ENCODE assay signal across 19 cellular contexts in genomic region chr7:119197172-119197871, GRCh38.
DNase-seq lines count a peak whose midpoint lies in the region; ATAC-seq, FAIRE-seq and TF ChIP-seq lines count a peak whose summit lies in the region.
"Had no signal": no experiment of that assay in that cellular context is flagged by ENCODE, and none has a peak within 500 bp of the region (broad histone marks: within the 10 kb centered on the region; RNA-seq: fewer than 3 reads in every experiment).

No MANE protein-coding gene starts in this region.

- no peak for TF ChIP-seq CTCF in mammary epithelial cell (conservative IDR thresholded peaks at IDR 0.05 in 1 of 2, IDR thresholded peaks at IDR 0.05 in 1 of 2; ENCODE audit: extremely low read depth in 1 of 2, insufficient read depth in 1 of 2, low read depth in 1 of 2, low read length in 2 of 2)
- TF ChIP-seq CTCF in MCF 10A (IDR thresholded peaks at IDR 0.05; ENCODE audit: unreplicated experiment), result no peak
- no peak for TF ChIP-seq CTCF in GM12878 (IDR thresholded peaks at IDR 0.05 in 2 of 3, conservative IDR thresholded peaks at IDR 0.05 in 1 of 3; ENCODE audit: control insufficient read depth in 2 of 3, extremely low read depth in 1 of 3, insufficient read depth in 1 of 3, low read depth in 3 of 3, low read length in 3 of 3)

- H3K36me3 Mint-ChIP-seq in MCF 10A (ENCODE audit: insufficient read depth, unreplicated experiment), result no peaks in the 10 kb centered on the region
- H3K36me3 Mint-ChIP-seq: activated CD4-positive, alpha-beta memory T cell treated with anti-CD3 and anti-CD28 coated beads for 36 hours had no signal

- H3K79me2 ChIP-seq in mammary epithelial cell (ENCODE audit: insufficient read depth, low read length) (no peaks in the 10 kb centered on the region), GM12878 (ENCODE audit: control insufficient read depth, insufficient read depth, low read length) (no peaks in the 10 kb centered on the region)

- H3K4me3 ChIP-seq in mammary epithelial cell (replicated peaks in 1 of 3; ENCODE audit: insufficient read depth in 1 of 3, low read depth in 2 of 3, low read length in 3 of 3), result no peak overlapping the region
- no peak overlapping the region for H3K4me3 ChIP-seq in GM12878
- no peak overlapping the region for H3K4me3 ChIP-seq in H7 (ENCODE audit: insufficient read depth, low read depth, low read length)
- H3K4me3 ChIP-seq: mucosa of descending colon, vagina had no signal

- H2AFZ ChIP-seq in mammary epithelial cell (ENCODE audit: low read depth, low read length), result peak overlapping the region; percentile 68
- H2AFZ ChIP-seq in GM12878 (ENCODE audit: control insufficient read depth, low read depth, low read length), result no peak overlapping the region

- no peak overlapping the region for H3K4me2 ChIP-seq in mammary epithelial cell (ENCODE audit: insufficient read depth, low read depth, low read length)
- H3K4me2 ChIP-seq in GM12878 (ENCODE audit: control insufficient read depth, insufficient read depth), result no peak overlapping the region

- peak; percentile 22 for ATAC-seq in HG02642 (IDR thresholded peaks at IDR 0.05; ENCODE audit: poor library complexity, unreplicated experiment)
- ATAC-seq in GM12878, result peak; percentile 46
- no peak for ATAC-seq in GM19397 (IDR thresholded peaks at IDR 0.05; ENCODE audit: unreplicated experiment)
- ATAC-seq: effector memory CD8-positive, alpha-beta T cell had no signal

- no peak overlapping the region for H3K9ac ChIP-seq in mammary epithelial cell (ENCODE audit: insufficient read depth, low read length)
- no peak overlapping the region for H3K9ac ChIP-seq in GM12878 (ENCODE audit: control insufficient read depth, insufficient read depth, low read length)

- no peak for TF ChIP-seq POLR2A in GM12878 (IDR thresholded peaks at IDR 0.05; ENCODE audit: low read depth, low read length)
- no peak for TF ChIP-seq POLR2A in GM12891 (IDR thresholded peaks at IDR 0.05; ENCODE audit: low read depth, low read length)

- dilution Hi-C loops in mammary epithelial cell (cut with HindIII; ENCODE audit: low sequenced_read_pairs), result no loop called here

- H4K20me1 ChIP-seq in mammary epithelial cell (ENCODE audit: insufficient read depth, low read length) (no peaks in the 10 kb centered on the region), GM12878 (ENCODE audit: control insufficient read depth, insufficient read depth) (no peaks in the 10 kb centered on the region)

- DNase-seq in mammary epithelial cell (peak; percentile 8), MCF 10A (ENCODE audit: unreplicated experiment) (no peak), GM12878 (ENCODE audit: low read depth, low spot score) (no peak), urothelium cell line (ENCODE audit: low spot score) (peak; percentile 0), H7 (no peak), GM12891 (ENCODE audit: insufficient read length, low spot score) (no peak)
- DNase-seq: activated naive CD4-positive, alpha-beta T cell; activated T-cell treated with anti-CD3 and anti-CD28 coated beads for 4 hours; effector memory CD8-positive, alpha-beta T cell had no signal

- no peaks in the 10 kb centered on the region for H3K9me3 Mint-ChIP-seq in MCF 10A (ENCODE audit: unreplicated experiment)
- H3K9me3 Mint-ChIP-seq: H9 had no signal

- no peak overlapping the region for H3K27ac Mint-ChIP-seq in MCF 10A (ENCODE audit: low read depth, unreplicated experiment)
- H3K27ac Mint-ChIP-seq: activated CD4-positive, alpha-beta memory T cell treated with anti-CD3 and anti-CD28 coated beads for 36 hours; effector memory CD8-positive, alpha-beta T cell had no signal

- SMC1A ChIA-PET in GM12878 (lab: Charles Lee; ENCODE audit: uncharacterized antibody, unreplicated experiment), result interaction anchor here (1.3 kb wide), 1 partner anchor 276 kb away, joined by 3 read pairs; no protein-coding TSS in a partner anchor

- H3K27me3 Mint-ChIP-seq in MCF 10A (ENCODE audit: insufficient read depth, unreplicated experiment), result peaks cover 68% of the 10 kb centered on the region
- H3K27me3 Mint-ChIP-seq: activated CD4-positive, alpha-beta memory T cell treated with anti-CD3 and anti-CD28 coated beads for 36 hours; effector memory CD8-positive, alpha-beta T cell had no signal

- no peaks in the 10 kb centered on the region for H3K9me3 ChIP-seq in mammary epithelial cell (replicated peaks; ENCODE audit: insufficient read depth, low read length)
- H3K9me3 ChIP-seq in GM12878 (replicated peaks; ENCODE audit: control insufficient read depth, insufficient read depth, low read length), result no peaks in the 10 kb centered on the region
- H3K9me3 ChIP-seq: BE2C, Caco-2, mucosa of descending colon, vagina had no signal

- no peak overlapping the region for H3K4me3 Mint-ChIP-seq in MCF 10A (ENCODE audit: unreplicated experiment)
- H3K4me3 Mint-ChIP-seq: activated CD4-positive, alpha-beta memory T cell treated with anti-CD3 and anti-CD28 coated beads for 36 hours; effector memory CD8-positive, alpha-beta T cell; H9 had no signal

- POLR2A ChIA-PET in MCF 10A (lab: Yijun Ruan, JAX), result interaction anchor here (0.6 kb wide), 1 partner anchor 12 kb away, joined by 4 read pairs; no protein-coding TSS in a partner anchor
- POLR2A ChIA-PET in GM12878 (lab: Charles Lee), result no interaction called here

- H3K4me1 ChIP-seq in mammary epithelial cell (ENCODE audit: insufficient read depth, low read length), result peaks cover 7% of the 10 kb centered on the region
- H3K4me1 ChIP-seq in GM12878 (ENCODE audit: control insufficient read depth, insufficient read depth, low read length), result no peaks in the 10 kb centered on the region
- H3K4me1 ChIP-seq: BE2C, Caco-2, vagina had no signal

- in situ Hi-C loops in mammary epithelial cell (cut with MboI; ENCODE audit: low sequenced_read_pairs in 2 of 2), result loop anchor here (10.0 to 25.0 kb wide), 3 partner anchors 273 to 835 kb away; no protein-coding TSS in a partner anchor
- in situ Hi-C loops in GM12878 (cut with MboI), result loop anchor here (25.0 kb wide), 1 partner anchor 835 kb away; no protein-coding TSS in a partner anchor

- TF ChIP-seq RAD21 in GM12878 (IDR thresholded peaks at IDR 0.05; ENCODE audit: insufficient read depth, low read depth, low read length), result no peak

- RAD21 ChIA-PET in GM12878 (lab: Charles Lee; ENCODE audit: unreplicated experiment), result no interaction called here

- no peak for TF ChIP-seq EP300 in GM12878 (IDR thresholded peaks at IDR 0.05; ENCODE audit: borderline replicate concordance in 1 of 2, control insufficient read depth in 1 of 2, low read depth in 2 of 2, low read length in 2 of 2)

- intact Hi-C loops in mammary epithelial cell (cut with micrococcal nuclease) (loop anchor here (5.0 kb wide), 1 partner anchor 845 kb away; no protein-coding TSS in a partner anchor), MCF 10A (cut with micrococcal nuclease) (no loop called here), GM12878 (cut with micrococcal nuclease; ENCODE audit: unreplicated experiment) (no loop called here)

- H3K36me3 ChIP-seq in mammary epithelial cell (ENCODE audit: insufficient read depth, low read length), result no peaks in the 10 kb centered on the region
- no peaks in the 10 kb centered on the region for H3K36me3 ChIP-seq in GM12878 (ENCODE audit: control insufficient read depth in 2 of 2, insufficient read depth in 2 of 2, low read length in 1 of 2)
- H3K36me3 ChIP-seq in H7 (replicated peaks; ENCODE audit: control insufficient read depth, insufficient read depth, low read length), result no peaks in the 10 kb centered on the region
- H3K36me3 ChIP-seq: BE2C, vagina had no signal

- H3K4me1 Mint-ChIP-seq in MCF 10A (ENCODE audit: insufficient read depth, unreplicated experiment), result no peaks in the 10 kb centered on the region

- FAIRE-seq in GM12878 (lab: Jason Lieb, UNC) (no peak), urothelium cell line (lab: Jason Lieb, UNC) (no peak), GM12891 (lab: Jason Lieb, UNC) (no peak)
- FAIRE-seq: A204.1 had no signal

- H3K27me3 ChIP-seq in mammary epithelial cell (ENCODE audit: insufficient read depth, low read length) (peaks cover 2% of the 10 kb centered on the region), GM12878 (replicated peaks in 1 of 2; ENCODE audit: control insufficient read depth in 2 of 2, insufficient read depth in 2 of 2, low read length in 1 of 2) (no peaks in the 10 kb centered on the region), H7 (ENCODE audit: control insufficient read depth, insufficient read depth, low read length) (no peaks in the 10 kb centered on the region)
- H3K27me3 ChIP-seq: BE2C, vagina had no signal

- no peak overlapping the region for H3K27ac ChIP-seq in mammary epithelial cell (ENCODE audit: insufficient read depth, low read depth, low read length)
- no peak overlapping the region for H3K27ac ChIP-seq in GM12878 (ENCODE audit: control insufficient read depth, insufficient read depth)
- H3K27ac ChIP-seq: vagina, VCaP had no signal

- CTCF ChIA-PET in mammary epithelial cell (lab: Charles Lee; ENCODE audit: low non-redundant PET) (interaction anchor here (0.5 to 0.9 kb wide), 7 partner anchors 110 to 1444 kb away, joined by 3 to 10 read pairs (median 4); no protein-coding TSS in a partner anchor), MCF 10A (lab: Yijun Ruan, JAX) (interaction anchor here (0.6 to 3.0 kb wide), 31 partner anchors 11 to 1532 kb away, joined by 3 to 29 read pairs (median 4); no protein-coding TSS in a partner anchor), GM12878 (lab: Yijun Ruan, JAX) (interaction anchor here (0.6 to 2.3 kb wide), 11 partner anchors 8 to 462 kb away, joined by 3 to 6 read pairs (median 3); no protein-coding TSS in a partner anchor)

- no TSS peak for BruUV-seq in mammary epithelial cell (replicated peaks; lab: Mats Ljungman, UMichigan)
- no TSS peak for BruUV-seq in MCF 10A (replicated peaks; lab: Mats Ljungman, UMichigan)
- no TSS peak for BruUV-seq in GM12878 (replicated peaks; lab: Mats Ljungman, UMichigan)

- 72% methylated on average over 9 of the region's 9 CpGs for WGBS in mammary epithelial cell (ENCODE audit: low coverage, missing lambda C conversion rate)
- WGBS in GM12878 (ENCODE audit: insufficient coverage, insufficient replicate concordance, low lambda C conversion rate, missing lambda C conversion rate), result 43% methylated on average over 9 of the region's 9 CpGs

TF ChIP-seq in GM12878, 131 proteins besides CTCF, POLR2A, EP300 and RAD21 (continues in another document):
- TF ChIP-seq STAT1 (conservative IDR thresholded peaks at IDR 0.05) (no peak), ZNF622 (IDR thresholded peaks at IDR 0.05) (no peak)

TF ChIP-seq in GM12891, 5 proteins besides CTCF, POLR2A, EP300 and RAD21:
- TF ChIP-seq POLR2AphosphoS5 (IDR thresholded peaks at IDR 0.05; ENCODE audit: low read depth, low read length) (no peak), PAX5 (IDR thresholded peaks at IDR 0.05; ENCODE audit: insufficient read depth, low read length, severe bottlenecking) (no peak), TAF1 (IDR thresholded peaks at IDR 0.05; ENCODE audit: low read depth, low read length) (no peak), POU2F2 (IDR thresholded peaks at IDR 0.05; ENCODE audit: low read depth, low read length) (no peak), SPI1 (IDR thresholded peaks at IDR 0.05; ENCODE audit: low read depth, low read length) (no peak)

Comparison
In these comparisons a context has a peak if more than half of its experiments do, and no peak if none do; other contexts are left out.
1. DNase-seq: peak in mammary epithelial cell (single experiment) and urothelium cell line (single experiment); none in MCF 10A (single experiment), GM12878 (single experiment), H7 (single experiment) and GM12891 (single experiment).